8 cellular contexts compared by ENCODE assay signal in genomic region chr6:52389626-52390360, GRCh38. TPM values are rescaled to one million over a fixed set of nuclear protein-coding genes. Genes with fewer than 3 reads are reported as not detected.
DNase-seq lines count a peak whose midpoint lies in the region; ATAC-seq, FAIRE-seq and TF ChIP-seq lines count a peak whose summit lies in the region.

No MANE protein-coding gene starts in this region.

- ATAC-seq in GM21576 (IDR thresholded peaks at IDR 0.05; ENCODE audit: unreplicated experiment): peak; percentile 64
- peak; percentile 38 for ATAC-seq in IMR-90 (ENCODE audit: low read depth)

- no peak overlapping the region for H2AK9ac ChIP-seq in IMR-90 (replicated peaks; ENCODE audit: low read depth, low read length, poor library complexity)

- H3K9ac ChIP-seq in IMR-90 (ENCODE audit: low read depth, low read length) (no peak overlapping the region), muscle layer of colon (ENCODE audit: low read length) (no peak overlapping the region)

- H2BK15ac ChIP-seq in IMR-90 (ENCODE audit: low read depth, low read length): 0 out of 3 replicates have a peak overlapping the region, but pooled peaks have one; percentile 11

- no peak for TF ChIP-seq RAD21 in IMR-90 (IDR thresholded peaks at IDR 0.05; ENCODE audit: low read length)

- H3K56ac ChIP-seq in IMR-90 (ENCODE audit: extremely low read depth, insufficient read depth, low read length): 0 out of 2 replicates have a peak overlapping the region, but pooled peaks have one; percentile 9

- FAIRE-seq in GM12892 (lab: Jason Lieb, UNC): peak; percentile 95

- H2BK20ac ChIP-seq in IMR-90 (ENCODE audit: low read depth, low read length): no peak overlapping the region

- CTCF ChIA-PET in IMR-90 (lab: Yijun Ruan, JAX): interaction anchor here (1.0 to 1.7 kb wide), 3 partner anchors 10 to 107 kb away, joined by 3 to 6 read pairs (median 3); no protein-coding TSS in a partner anchor

- no peaks in the 10 kb centered on the region for H4K20me1 ChIP-seq in IMR-90 (ENCODE audit: insufficient read depth, low read length)

- H4K5ac ChIP-seq in IMR-90 (ENCODE audit: low read depth, low read length): no peak overlapping the region

- H3K23ac ChIP-seq in IMR-90 (ENCODE audit: low read depth, low read length): no peak overlapping the region

- dilution Hi-C loops in IMR-90 (cut with HindIII; ENCODE audit: low sequenced_read_pairs, unreplicated experiment): no loop called here

- in situ Hi-C loops in IMR-90 (cut with MboI; ENCODE audit: low sequenced_read_pairs): loop anchor here (10.0 kb wide), 1 partner anchor 225 kb away; no protein-coding TSS in a partner anchor

- H2AK5ac ChIP-seq in IMR-90 (ENCODE audit: low read depth, low read length): no peak overlapping the region

- H2AFZ ChIP-seq in IMR-90 (replicated peaks; ENCODE audit: low read length, poor library complexity): no peak overlapping the region

- H3K27ac ChIP-seq in IMR-90 (ENCODE audit: insufficient read depth, low read length) (no peak overlapping the region), muscle layer of colon (ENCODE audit: low read depth, low read length) (peak overlapping the region; percentile 32)

- peak overlapping the region; percentile 33; the same call in 1 of the 2 replicates for H3K14ac ChIP-seq in IMR-90 (replicated peaks; ENCODE audit: low read depth, low read length)

- H3K4ac ChIP-seq in IMR-90 (ENCODE audit: low read depth, low read length): peak overlapping the region; percentile 3; the same call in 1 of the 2 replicates

- peaks cover 8% of the 10 kb centered on the region; the same call in 1 of the 2 replicates for H3K9me1 ChIP-seq in IMR-90 (ENCODE audit: insufficient read depth, low read length)

- TF ChIP-seq POLR2A in GM12892 (IDR thresholded peaks at IDR 0.05; ENCODE audit: low read depth, low read length) (no peak), IMR-90 (IDR thresholded peaks at IDR 0.05; ENCODE audit: low read depth, low read length) (no peak)

- no peaks in the 10 kb centered on the region for H3K36me3 ChIP-seq in IMR-90 (ENCODE audit: control insufficient read depth, insufficient read depth, low read length)
- H3K36me3 ChIP-seq in muscle layer of colon (ENCODE audit: insufficient read depth, low read length): no peaks in the 10 kb centered on the region

- H3K4me2 ChIP-seq in IMR-90 (ENCODE audit: low read depth, low read length): peak overlapping the region; percentile 21; the same call in 1 of the 2 replicates

- no peaks in the 10 kb centered on the region; a peak in 1 of 4 replicates for H3K79me1 ChIP-seq in IMR-90 (ENCODE audit: low read depth in 1 of 2, low read length in 2 of 2)

- H2BK120ac ChIP-seq in IMR-90 (ENCODE audit: low read depth, low read length): no peak overlapping the region; the same call in 1 of the 2 replicates

- H3K27me3 ChIP-seq in IMR-90 (ENCODE audit: control insufficient read depth, insufficient read depth, low read length) (no peaks in the 10 kb centered on the region), muscle layer of colon (ENCODE audit: control insufficient read depth in 1 of 2, insufficient read depth in 2 of 2, low read length in 2 of 2) (no peaks in the 10 kb centered on the region)

- H4K8ac ChIP-seq in IMR-90 (ENCODE audit: low read depth in 2 of 2, low read length in 2 of 2): peak overlapping the region in 1 of 2 experiments; percentile 14; a peak in 1 of 4 replicates

- intact Hi-C loops in IMR-90 (cut with micrococcal nuclease): no loop called here

- DNase-seq in GM12892 (ENCODE audit: insufficient read length) (peak; percentile 38), IMR-90 (peak; percentile 50), T-helper 9 cell (peak; percentile 48), cerebellum (ENCODE audit: low spot score) (peak; percentile 74), NCI-H82 treated with DMSO at 0.1 percent for 48 hours (lab: John Stamatoyannopoulos, UW; ENCODE audit: unreplicated experiment) (no peak), SIG-M5 treated with dmso at 0.1 percent for 504 hours (lab: John Stamatoyannopoulos, UW; ENCODE audit: unreplicated experiment) (no peak)

- no peak overlapping the region for H4K91ac ChIP-seq in IMR-90 (ENCODE audit: insufficient read depth, low read depth, low read length)

- H3K18ac ChIP-seq in IMR-90 (ENCODE audit: low read depth, low read length): no peak overlapping the region

- BruUV-seq in IMR-90 (replicated peaks; lab: Mats Ljungman, UMichigan): no TSS peak

- TF ChIP-seq CTCF in IMR-90 (conservative IDR thresholded peaks at IDR 0.05; ENCODE audit: low read depth, low read length): no peak

- no peak overlapping the region for H2BK5ac ChIP-seq in IMR-90 (ENCODE audit: low read depth, low read length, poor library complexity, severe bottlenecking)

- H3K4me1 ChIP-seq in IMR-90 (ENCODE audit: control insufficient read depth, insufficient read depth, low read length) (peaks cover 5% of the 10 kb centered on the region), muscle layer of colon (ENCODE audit: insufficient read depth, low read length) (peaks cover 22% of the 10 kb centered on the region)

- no peak overlapping the region for H3K4me3 ChIP-seq in IMR-90 (ENCODE audit: insufficient read depth, low read depth, low read length)
- H3K4me3 ChIP-seq in muscle layer of colon (ENCODE audit: low read depth in 1 of 2, low read length in 2 of 2): no peak overlapping the region

- no CpG with 5 or more reads among the region's 8 CpGs for WGBS in IMR-90 (ENCODE audit: extremely low coverage in 2 of 2, insufficient read length in 1 of 2), 2 experiments

- POLR2A ChIA-PET in IMR-90 (lab: Charles Lee; ENCODE audit: unreplicated experiment): no interaction called here

- H3K9me3 ChIP-seq in IMR-90 (ENCODE audit: control insufficient read depth, insufficient read depth, low read length) (no peaks in the 10 kb centered on the region), muscle layer of colon (ENCODE audit: low read length) (no peaks in the 10 kb centered on the region)

TF ChIP-seq in IMR-90, 13 proteins besides CTCF, POLR2A, EP300 and RAD21:
- TF ChIP-seq BHLHE40 (IDR thresholded peaks at IDR 0.05; ENCODE audit: low read depth, low read length) (no peak), CHD1 (IDR thresholded peaks at IDR 0.05; ENCODE audit: low read depth, low read length) (no peak), SMC3 (IDR thresholded peaks at IDR 0.05; ENCODE audit: low read depth, low read length) (no peak), ELK1 (IDR thresholded peaks at IDR 0.05; ENCODE audit: borderline replicate concordance, low read depth, low read length) (no peak)

RNA-seq across cellular contexts. Expression of gene PAQR8, which starts 27.8 kb away (rescaled TPM):
- 11.2 TPM for polyA plus RNA-seq in GM12892 (2012; ENCODE audit: missing spikeins)
- 1.6 and 1.7 TPM in 2 replicates for total RNA-seq in IMR-90 (2012; rRNA removed)
- polyA plus RNA-seq in IMR-90 (2012; rRNA removed): 1.1 and 1.4 TPM in 2 replicates
- 0.68 and 1.2 TPM in 2 replicates for polyA plus RNA-seq in IMR-90 (2012; cell fraction: cytosol; rRNA removed)
- 0.37 and 0.42 TPM in 2 replicates for polyA plus RNA-seq in IMR-90 (2012; cell fraction: nucleus; rRNA removed; ENCODE audit: low replicate concordance)
- 20.6 TPM for total RNA-seq in cerebellum

RNA-seq across cellular contexts. Expression of gene EFHC1, which starts 30.3 kb away (rescaled TPM):
- 8.7 TPM for polyA plus RNA-seq in GM12892 (2012; ENCODE audit: missing spikeins)
- 14.0 and 14.7 TPM in 2 replicates for total RNA-seq in IMR-90 (2012; rRNA removed)
- polyA plus RNA-seq in IMR-90 (2012; rRNA removed): 17.6 and 23.0 TPM in 2 replicates
- 3.1 and 5.1 TPM in 2 replicates for polyA plus RNA-seq in IMR-90 (2012; cell fraction: cytosol; rRNA removed)
- polyA plus RNA-seq in IMR-90 (2012; cell fraction: nucleus; rRNA removed; ENCODE audit: low replicate concordance): 39.6 and 135 TPM in 2 replicates
- 55.2 TPM for total RNA-seq in cerebellum

Comparison
In these comparisons a context has a peak if more than half of its experiments do, and no peak if none do; other contexts are left out.
1. DNase-seq: peak in GM12892 (single experiment), IMR-90 (single experiment), T-helper 9 cell (single experiment) and cerebellum (single experiment); none in NCI-H82 treated with DMSO at 0.1 percent for 48 hours (single experiment) and SIG-M5 treated with dmso at 0.1 percent for 504 hours (single experiment).